In genomic region chr6:20327141-20327540, GRCh38 we compare ENCODE assay signal across 8 cellular contexts.
"Had no signal": no experiment of that assay in that cellular context is flagged by ENCODE, and none has a peak within 500 bp of the region (broad histone marks: within the 10 kb centered on the region; RNA-seq: fewer than 3 reads in every experiment).

No MANE protein-coding gene starts in this region.

- H3K9me3 Mint-ChIP-seq: H9 had no signal

- H3K27ac ChIP-seq: GM23248, KMS-11 had no signal

- H3K4me2 ChIP-seq: KMS-11 had no signal

- H3K9ac ChIP-seq: GM23248, KMS-11 had no signal

- H3K27ac Mint-ChIP-seq: H9 had no signal

- H3K4me3 Mint-ChIP-seq: H9 had no signal

- FAIRE-seq: H54 had no signal

- DNase-seq: GM23248, GOT3, H9, HCEC 1CT, IMR-90, KBM-7 had no signal

- H3K4me3 ChIP-seq: GM23248 had no signal

- H2AFZ ChIP-seq: GM23248 had no signal
